In the genomic region with DNA sequence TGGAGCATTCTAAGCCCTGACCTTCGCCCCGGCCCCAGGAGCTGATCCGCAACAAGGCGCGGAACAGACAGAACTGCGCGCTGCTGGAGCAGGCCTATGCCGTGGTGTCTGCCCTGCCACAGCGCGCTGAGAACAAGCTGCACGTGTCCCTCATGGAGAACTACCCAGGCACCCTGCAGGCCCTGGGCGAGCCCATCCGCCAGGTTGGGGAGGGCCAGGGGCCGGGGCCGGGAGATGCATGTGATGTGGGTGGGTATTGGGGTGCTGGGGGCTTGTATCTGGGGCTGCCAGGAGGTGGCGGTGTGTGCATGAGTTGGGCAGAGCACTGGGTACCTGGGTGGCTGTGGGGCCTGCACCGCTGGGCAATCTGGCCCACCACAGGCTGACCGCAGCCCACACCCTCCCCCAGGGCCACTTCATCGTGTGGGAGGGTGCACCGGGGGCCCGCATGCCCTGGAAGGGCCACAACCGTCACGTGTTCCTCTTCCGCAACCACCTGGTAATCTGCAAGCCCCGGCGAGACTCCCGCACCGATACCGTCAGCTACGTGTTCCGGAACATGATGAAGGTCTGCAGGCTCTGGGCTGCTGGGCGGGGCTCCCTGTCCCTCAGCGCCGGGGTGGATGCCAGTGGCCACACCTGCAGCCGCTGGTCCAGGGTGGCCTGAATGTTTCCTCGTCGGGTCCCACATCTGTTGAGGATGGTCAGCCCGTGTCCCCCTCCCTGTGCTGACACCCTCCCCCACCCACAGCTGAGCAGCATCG, we compare ENCODE assay signal across 13 cellular contexts.
DNase-seq lines count a peak whose midpoint lies in the region; ATAC-seq, FAIRE-seq and TF ChIP-seq lines count a peak whose summit lies in the region.
"Had no signal": no experiment of that assay in that cellular context is flagged by ENCODE, and none has a peak within 500 bp of the region (broad histone marks: within the 10 kb centered on the region; RNA-seq: fewer than 3 reads in every experiment).

No MANE protein-coding gene starts in this region.

- H3K9me3 Mint-ChIP-seq in mesothelial cell of epicardium, result no peaks in the 10 kb centered on the region
- H3K9me3 Mint-ChIP-seq: activated T-helper 17 cell treated with anti-CD3 and anti-CD28 coated beads, Interleukin-2, amount 50 U/mL, for 72 hours had no signal

- TF ChIP-seq RAD21 in K562 (CRISPR knock-in tag; conservative IDR thresholded peaks at IDR 0.05 in 1 of 2, IDR thresholded peaks at IDR 0.05 in 1 of 2), result peak; percentile 79 to 88

- H3K9ac ChIP-seq in K562 (ENCODE audit: insufficient read depth in 1 of 2, low read depth in 2 of 2, low read length in 2 of 2), result peak overlapping the region in 1 of 2 experiments; percentile 86; a peak in 2 of 4 replicates
- H3K9ac ChIP-seq: parathyroid adenoma had no signal

- peaks cover 18% of the 10 kb centered on the region for H3K36me3 Mint-ChIP-seq in mesothelial cell of epicardium

- H3K4me3 ChIP-seq in BJ (ENCODE audit: low read depth, low read length) (no peak overlapping the region), H7 (ENCODE audit: insufficient read depth, low read depth, low read length) (no peak overlapping the region), K562 (peak overlapping the region; percentile 10; the same call in 1 of the 2 replicates)
- H3K4me3 ChIP-seq: HAP-1 had no signal

- in situ Hi-C loops in K562 (cut with MboI), result loop anchor here (10.0 kb wide), 1 partner anchor 114 kb away; a partner anchor contains a TSS

- TF ChIP-seq POLR2A in K562 (conservative IDR thresholded peaks at IDR 0.05), result no peak

- intact Hi-C loops in K562 (cut with micrococcal nuclease), result loop anchor here (1.0 to 5.0 kb wide), 4 partner anchors 51 to 174 kb away; a partner anchor contains a TSS

- peak overlapping the region; percentile 87 for H2AFZ ChIP-seq in K562 (ENCODE audit: low read depth, low read length)
- H2AFZ ChIP-seq: parathyroid adenoma had no signal

- H3K36me3 ChIP-seq in BJ (ENCODE audit: control insufficient read depth, insufficient read depth, low read length) (no peaks in the 10 kb centered on the region; the same call in 1 of the 2 replicates), H7 (replicated peaks; ENCODE audit: control insufficient read depth, insufficient read depth, low read length) (no peaks in the 10 kb centered on the region), K562 (ENCODE audit: control insufficient read depth, insufficient read depth, low read length) (no peaks in the 10 kb centered on the region; the same call in 2 of the 3 replicates)
- H3K36me3 ChIP-seq: HAP-1 had no signal

- peak; percentile 88 for FAIRE-seq in K562 (lab: Jason Lieb, UNC)
- FAIRE-seq in HTR-8/SVneo (lab: Jason Lieb, UNC), result no peak

- H3K27ac Mint-ChIP-seq in mesothelial cell of epicardium, result no peak overlapping the region
- H3K27ac Mint-ChIP-seq: activated T-helper 17 cell treated with anti-CD3 and anti-CD28 coated beads, Interleukin-2, amount 50 U/mL, for 72 hours; IgD-negative memory B cell had no signal

- no peak overlapping the region for H3K27ac ChIP-seq in K562 (ENCODE audit: extremely low read depth, low read depth, low read length)
- H3K27ac ChIP-seq: parathyroid adenoma had no signal

- no peaks in the 10 kb centered on the region for H3K4me1 Mint-ChIP-seq in mesothelial cell of epicardium
- H3K4me1 Mint-ChIP-seq: activated T-helper 17 cell treated with anti-CD3 and anti-CD28 coated beads, Interleukin-2, amount 50 U/mL, for 72 hours; IgD-negative memory B cell had no signal

- H4K20me1 ChIP-seq in K562 (replicated peaks; ENCODE audit: control insufficient read depth, insufficient read depth, low read length), result no peaks in the 10 kb centered on the region

- H3K4me1 ChIP-seq in K562 (replicated peaks in 1 of 2; ENCODE audit: control insufficient read depth in 2 of 2, insufficient read depth in 2 of 2, low read length in 2 of 2), result peaks cover 5 to 59% of the 10 kb centered on the region in 2 experiments; a peak in 3 of 5 replicates
- H3K4me1 ChIP-seq: HAP-1, parathyroid adenoma had no signal

- H3K4me2 ChIP-seq in K562 (ENCODE audit: insufficient read depth, low read length), result peak overlapping the region; percentile 72

- BruUV-seq in K562 (replicated peaks; lab: Mats Ljungman, UMichigan), result no TSS peak

- no peaks in the 10 kb centered on the region for H3K79me2 ChIP-seq in K562 (ENCODE audit: control insufficient read depth, insufficient read depth, low read length)
- H3K79me2 ChIP-seq: parathyroid adenoma had no signal

- 19% methylated on average over 32 of the region's 39 CpGs for WGBS in K562 (ENCODE audit: insufficient coverage, low coverage, missing lambda C conversion rate)

- POLR2A ChIA-PET in BJ (lab: Charles Lee) (no interaction called here), K562 (lab: Yijun Ruan, JAX) (interaction anchor here (0.5 to 1.3 kb wide), 13 partner anchors 11 to 348 kb away, joined by 3 to 5 read pairs (median 3); a partner anchor contains a TSS)

- no peaks in the 10 kb centered on the region for H3K27me3 Mint-ChIP-seq in mesothelial cell of epicardium (ENCODE audit: low read depth)
- H3K27me3 Mint-ChIP-seq: activated T-helper 17 cell treated with anti-CD3 and anti-CD28 coated beads, Interleukin-2, amount 50 U/mL, for 72 hours; IgD-negative memory B cell had no signal

- DNase-seq in BJ (ENCODE audit: low read depth), result no peak
- DNase-seq in H7, result peak; percentile 96
- DNase-seq in K562 (ENCODE audit: extremely low read depth in 1 of 4, low spot score in 3 of 4), result peak; percentile 82 to 88 (median 86)
- DNase-seq in mesothelial cell of epicardium (ENCODE audit: low spot score in 2 of 2, unreplicated experiment in 2 of 2), result peak; percentile 16 to 36
- no peak for DNase-seq in HTR-8/SVneo (ENCODE audit: insufficient read length, low spot score)
- no peak for DNase-seq in stimulated activated CD4-positive, alpha-beta T cell treated with anti-CD3 and anti-CD28 coated beads, Interleukin-4, amount 100 ng/mL, for 24 hours
- no peak for DNase-seq in DMS79 treated with DMSO at 0.1 percent for 48 hours (lab: John Stamatoyannopoulos, UW)
- DNase-seq: SHP77 treated with DMSO at 0.1 percent for 48 hours had no signal

- TF ChIP-seq EP300 in K562 (IDR thresholded peaks at IDR 0.05; ENCODE audit: low read length), result peak; percentile 77

- H3K9me3 ChIP-seq in K562 (replicated peaks; ENCODE audit: control insufficient read depth, insufficient read depth, low read depth, low read length), result peaks cover 8% of the 10 kb centered on the region; the same call in 1 of the 2 replicates
- H3K9me3 ChIP-seq: HAP-1 had no signal

- TF ChIP-seq CTCF in BJ (IDR thresholded peaks at IDR 0.05; ENCODE audit: insufficient read depth, low read depth, low read length) (peak; percentile 33; the same call in 1 of the 2 replicates), K562 (IDR thresholded peaks at IDR 0.05 in 2 of 3, conservative IDR thresholded peaks at IDR 0.05 in 1 of 3; ENCODE audit: insufficient read depth in 2 of 3, low read depth in 1 of 3, low read length in 3 of 3) (peak; percentile 79 to 88 (median 80)), mesothelial cell of epicardium (IDR thresholded peaks at IDR 0.05; ENCODE audit: unreplicated experiment) (no peak)

- ATAC-seq in K562 (peak; percentile 88), HG02678 (IDR thresholded peaks at IDR 0.05; ENCODE audit: unreplicated experiment) (no peak)
- ATAC-seq: activated T-helper 17 cell treated with anti-CD3 and anti-CD28 coated beads, Interleukin-2, amount 50 U/mL, for 72 hours had no signal

- H3K9me1 ChIP-seq in K562 (ENCODE audit: control insufficient read depth, insufficient read depth, low read length), result no peaks in the 10 kb centered on the region

- H3K4me3 Mint-ChIP-seq in mesothelial cell of epicardium, result no peak overlapping the region
- H3K4me3 Mint-ChIP-seq: activated T-helper 17 cell treated with anti-CD3 and anti-CD28 coated beads, Interleukin-2, amount 50 U/mL, for 72 hours; IgD-negative memory B cell had no signal

- CTCF ChIA-PET in BJ (lab: Yijun Ruan, JAX) (interaction anchor here (1.2 to 1.6 kb wide), 2 partner anchors 16 to 115 kb away, joined by 3 to 4 read pairs; no protein-coding TSS in a partner anchor), K562 (lab: Yijun Ruan, JAX; ENCODE audit: low intra/inter-chr PET ratio) (interaction anchor here (4.5 kb wide), 1 partner anchor 174 kb away, joined by 21 read pairs; no protein-coding TSS in a partner anchor)

- no peaks in the 10 kb centered on the region for H3K27me3 ChIP-seq in BJ (ENCODE audit: control insufficient read depth, insufficient read depth, low read length)
- H3K27me3 ChIP-seq in H7 (ENCODE audit: control insufficient read depth, insufficient read depth, low read length), result no peaks in the 10 kb centered on the region
- peaks cover 0 to 29% of the 10 kb centered on the region in 2 experiments; a peak in 3 of 5 replicates for H3K27me3 ChIP-seq in K562 (ENCODE audit: control insufficient read depth in 2 of 2, insufficient read depth in 2 of 2, low read length in 2 of 2)

TF ChIP-seq in K562, 482 proteins besides CTCF, POLR2A, EP300 and RAD21 (continues in another document):
- no peak for TF ChIP-seq RBM34 (IDR thresholded peaks at IDR 0.05; ENCODE audit: borderline replicate concordance, insufficient read depth, low read length)
- TF ChIP-seq, protein P1, sequence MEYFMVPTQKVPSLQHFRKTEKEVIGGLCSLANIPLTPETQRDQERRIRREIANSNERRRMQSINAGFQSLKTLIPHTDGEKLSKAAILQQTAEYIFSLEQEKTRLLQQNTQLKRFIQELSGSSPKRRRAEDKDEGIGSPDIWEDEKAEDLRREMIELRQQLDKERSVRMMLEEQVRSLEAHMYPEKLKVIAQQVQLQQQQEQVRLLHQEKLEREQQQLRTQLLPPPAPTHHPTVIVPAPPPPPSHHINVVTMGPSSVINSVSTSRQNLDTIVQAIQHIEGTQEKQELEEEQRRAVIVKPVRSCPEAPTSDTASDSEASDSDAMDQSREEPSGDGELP (CRISPR knock-in tag; IDR thresholded peaks at IDR 0.05; ENCODE audit: borderline replicate concordance), result peak; percentile 86
- TF ChIP-seq, protein P2, sequence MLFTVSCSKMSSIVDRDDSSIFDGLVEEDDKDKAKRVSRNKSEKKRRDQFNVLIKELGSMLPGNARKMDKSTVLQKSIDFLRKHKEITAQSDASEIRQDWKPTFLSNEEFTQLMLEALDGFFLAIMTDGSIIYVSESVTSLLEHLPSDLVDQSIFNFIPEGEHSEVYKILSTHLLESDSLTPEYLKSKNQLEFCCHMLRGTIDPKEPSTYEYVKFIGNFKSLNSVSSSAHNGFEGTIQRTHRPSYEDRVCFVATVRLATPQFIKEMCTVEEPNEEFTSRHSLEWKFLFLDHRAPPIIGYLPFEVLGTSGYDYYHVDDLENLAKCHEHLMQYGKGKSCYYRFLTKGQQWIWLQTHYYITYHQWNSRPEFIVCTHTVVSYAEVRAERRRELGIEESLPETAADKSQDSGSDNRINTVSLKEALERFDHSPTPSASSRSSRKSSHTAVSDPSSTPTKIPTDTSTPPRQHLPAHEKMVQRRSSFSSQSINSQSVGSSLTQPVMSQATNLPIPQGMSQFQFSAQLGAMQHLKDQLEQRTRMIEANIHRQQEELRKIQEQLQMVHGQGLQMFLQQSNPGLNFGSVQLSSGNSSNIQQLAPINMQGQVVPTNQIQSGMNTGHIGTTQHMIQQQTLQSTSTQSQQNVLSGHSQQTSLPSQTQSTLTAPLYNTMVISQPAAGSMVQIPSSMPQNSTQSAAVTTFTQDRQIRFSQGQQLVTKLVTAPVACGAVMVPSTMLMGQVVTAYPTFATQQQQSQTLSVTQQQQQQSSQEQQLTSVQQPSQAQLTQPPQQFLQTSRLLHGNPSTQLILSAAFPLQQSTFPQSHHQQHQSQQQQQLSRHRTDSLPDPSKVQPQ (CRISPR knock-in tag; IDR thresholded peaks at IDR 0.05; ENCODE audit: borderline replicate concordance), result no peak

Comparison
In these comparisons a context has a peak if more than half of its experiments do, and no peak if none do; other contexts are left out.
1. DNase-seq: peak in H7 (single experiment), K562 (4 of 4) and mesothelial cell of epicardium (2 of 2); none in BJ (single experiment), HTR-8/SVneo (single experiment), stimulated activated CD4-positive, alpha-beta T cell treated with anti-CD3 and anti-CD28 coated beads, Interleukin-4, amount 100 ng/mL, for 24 hours (single experiment) and DMS79 treated with DMSO at 0.1 percent for 48 hours (single experiment).